In the genomic region with DNA sequence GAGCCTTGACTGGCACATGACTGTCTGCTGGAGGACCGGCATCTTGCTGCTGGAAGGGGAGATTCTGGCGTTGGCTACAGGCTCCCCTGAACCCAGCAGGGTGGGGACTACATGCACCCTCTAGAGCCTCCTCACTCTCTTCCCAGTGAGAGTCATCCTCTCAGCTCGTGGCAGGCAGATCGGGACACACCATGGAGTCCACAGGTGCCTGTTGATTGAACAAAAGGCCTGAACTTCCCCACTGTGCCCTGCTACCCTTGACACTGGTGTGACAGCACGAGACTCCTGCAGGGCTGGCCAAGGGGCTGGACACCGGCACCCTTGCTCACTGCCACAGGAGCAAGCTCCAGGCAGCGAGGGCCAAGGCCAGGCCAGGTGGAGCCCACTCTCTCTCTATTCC, we compare ENCODE assay signal across 36 cellular contexts. TPM values are rescaled to one million over a fixed set of nuclear protein-coding genes. Genes with fewer than 3 reads are reported as not detected.
"Had no signal": no experiment of that assay in that cellular context is flagged by ENCODE, and none has a peak within 500 bp of the region (broad histone marks: within the 10 kb centered on the region; RNA-seq: fewer than 3 reads in every experiment).

No MANE protein-coding gene starts in this region.

- DNase-seq: Karpas-422, Kasumi-1, MG63, MM.1S, MV-4-11, NCI-H1048, NCI-H1092, NCI-H1092 treated with DMSO at 0.1 percent for 48 hours, NCI-H1105, NCI-H1105 treated with DMSO at 0.1 percent for 48 hours, NCI-H1417, NCI-H1417 treated with DMSO at 0.1 percent for 48 hours, NCI-H1436 treated with DMSO at 0.1 percent for 48 hours, NCI-H146, NCI-H1694, NCI-H1694 treated with DMSO at 0.1 percent for 48 hours, NCI-H187, NCI-H187 treated with DMSO at 0.1 percent for 48 hours, NCI-H1930, NCI-H2029, NCI-H2029 treated with DMSO at 0.1 percent for 48 hours, NCI-H2081, NCI-H2081 treated with DMSO at 0.1 percent for 48 hours, NCI-H2107, NCI-H2171, NCI-H2171 treated with DMSO at 0.1 percent for 48 hours, NCI-H2227 treated with DMSO at 0.1 percent for 48 hours, NCI-H226, NCI-H446, NCI-H446 treated with DMSO at 0.1 percent for 48 hours, NCI-H510A, NCI-H510A treated with DMSO at 0.1 percent for 48 hours had no signal

- H3K36me3 ChIP-seq: MG63 had no signal

- H3K9me3 ChIP-seq: MG63 had no signal

- H3K4me3 ChIP-seq: MG63 had no signal

- H3K27me3 ChIP-seq: MG63 had no signal

RNA-seq across cellular contexts. Expression of a gene that starts 8.2 kb away (rescaled TPM):
- total RNA-seq: LHCN-M2, M059J, MCF 10A, NCI-H460 had no signal
